In the genomic region with DNA sequence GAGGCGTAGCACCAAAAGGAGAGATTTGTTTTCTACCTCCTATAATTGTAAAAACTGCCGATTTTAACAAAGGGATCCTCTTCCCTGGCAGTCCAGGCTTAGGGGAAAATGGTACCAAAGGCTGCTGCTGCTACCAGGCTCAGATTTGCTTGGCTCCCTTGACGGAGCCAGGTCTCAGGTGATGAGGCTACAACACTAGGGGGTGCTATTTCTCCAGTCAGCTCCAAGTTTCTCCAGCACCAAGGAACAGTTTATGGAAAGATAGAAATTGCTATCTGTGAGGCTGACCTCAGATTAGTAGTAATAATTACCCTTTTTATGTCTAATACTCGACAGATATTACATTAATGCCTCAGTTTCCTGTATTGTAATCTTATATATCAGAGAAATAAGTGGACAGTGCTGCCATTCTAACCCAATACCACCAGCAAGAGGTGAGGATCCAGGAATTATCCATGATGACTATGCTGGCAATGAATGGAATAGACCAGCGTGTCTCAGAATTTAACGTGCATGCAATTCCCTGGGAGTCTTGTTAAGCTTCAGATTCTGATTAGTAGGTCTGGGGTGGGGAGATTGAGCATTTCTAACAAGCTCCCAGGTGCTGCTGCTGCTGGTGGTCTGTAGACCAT, we compare ENCODE assay signal across 8 cellular contexts.
A peak's percentile ranks its signal among the peaks of the same experiment; 100 is the strongest.
DNase-seq lines count a peak whose midpoint lies in the region; ATAC-seq and TF ChIP-seq lines count a peak whose summit lies in the region.

No MANE protein-coding gene starts in this region.

- CTCF ChIA-PET in naive thymus-derived CD4-positive, alpha-beta T cell (lab: Charles Lee): no interaction called here

- intact Hi-C loops in esophagus squamous epithelium (cut with DNase I): no loop called here
- intact Hi-C loops in naive thymus-derived CD4-positive, alpha-beta T cell (cut with micrococcal nuclease): loop anchor here in 1 of 2 donors (1.0 to 10.0 kb wide), 3 partner anchors 363 to 1216 kb away; no protein-coding TSS in a partner anchor
- intact Hi-C loops in activated T-helper 1 cell treated with anti-CD3 and anti-CD28 coated beads, Interleukin-12 subunit alpha, Interleukin-12 subunit beta, Interleukin-2, Interleukin-4 antibody, amounts not matched to agents 30 ng/mL and 10 ng/mL and 1 ng/mL, durations not matched to agents 14 hours and 24 hours and 36 hours (cut with micrococcal nuclease): loop anchor here (1.0 to 5.0 kb wide), 3 partner anchors 111 to 467 kb away; a partner anchor contains a TSS

- H3K27me3 Mint-ChIP-seq in naive thymus-derived CD4-positive, alpha-beta T cell: peaks cover 0 to 4% (median 0%) of the 10 kb centered on the region in 5 donors
- H3K27me3 Mint-ChIP-seq in activated T-helper 1 cell treated with anti-CD3 and anti-CD28 coated beads, Interleukin-12 subunit alpha, Interleukin-12 subunit beta, Interleukin-2, Interleukin-4 antibody, amounts not matched to agents 30 ng/mL and 10 ng/mL and 1 ng/mL, durations not matched to agents 14 hours and 24 hours and 36 hours (ENCODE audit: insufficient read depth): no peaks in the 10 kb centered on the region

- H3K36me3 ChIP-seq in MM.1S (replicated peaks; ENCODE audit: insufficient read depth, low read length): no peaks in the 10 kb centered on the region
- no peaks in the 10 kb centered on the region for H3K36me3 ChIP-seq in esophagus squamous epithelium
- no peaks in the 10 kb centered on the region for H3K36me3 ChIP-seq in naive thymus-derived CD4-positive, alpha-beta T cell (ENCODE audit: control insufficient read depth in 2 of 3, insufficient read depth in 3 of 3, low read length in 3 of 3)

- no peak overlapping the region for H3K27ac ChIP-seq in MM.1S (ENCODE audit: low read length)
- H3K27ac ChIP-seq in esophagus squamous epithelium: no peak overlapping the region
- H3K27ac ChIP-seq in naive thymus-derived CD4-positive, alpha-beta T cell (ENCODE audit: low read depth, low read length): no peak overlapping the region

- H3K79me2 ChIP-seq in MM.1S (ENCODE audit: low read length): no peaks in the 10 kb centered on the region

- no peak for TF ChIP-seq POLR2A in esophagus squamous epithelium (IDR thresholded peaks at IDR 0.05)

- H2AFZ ChIP-seq in MM.1S (ENCODE audit: low read length): no peak overlapping the region

- TF ChIP-seq CTCF in GM12873 (IDR thresholded peaks at IDR 0.05; ENCODE audit: insufficient read depth, low read depth, low read length, missing control alignments) (peak; percentile 81), MM.1S (IDR thresholded peaks at IDR 0.05; ENCODE audit: low read length) (peak; percentile 69), esophagus squamous epithelium (IDR thresholded peaks at IDR 0.05) (peak; percentile 37 to 72 (median 46))

- H3K9me3 ChIP-seq in MM.1S (replicated peaks; ENCODE audit: insufficient read depth, low read length): no peaks in the 10 kb centered on the region
- no peaks in the 10 kb centered on the region for H3K9me3 ChIP-seq in esophagus squamous epithelium
- H3K9me3 ChIP-seq in naive thymus-derived CD4-positive, alpha-beta T cell (ENCODE audit: control insufficient read depth in 2 of 3, low read length in 3 of 3): no peaks in the 10 kb centered on the region

- no peak overlapping the region for H3K4me3 ChIP-seq in MM.1S (ENCODE audit: low read length)
- no peak overlapping the region for H3K4me3 ChIP-seq in esophagus squamous epithelium
- no peak overlapping the region for H3K4me3 ChIP-seq in naive thymus-derived CD4-positive, alpha-beta T cell (ENCODE audit: low read length)

- no peaks in the 10 kb centered on the region for H3K9me2 ChIP-seq in MM.1S (replicated peaks; ENCODE audit: insufficient read depth, low read length)

- no peaks in the 10 kb centered on the region for H3K36me3 Mint-ChIP-seq in naive thymus-derived CD4-positive, alpha-beta T cell
- no peaks in the 10 kb centered on the region for H3K36me3 Mint-ChIP-seq in activated T-helper 1 cell treated with anti-CD3 and anti-CD28 coated beads, Interleukin-12 subunit alpha, Interleukin-12 subunit beta, Interleukin-2, Interleukin-4 antibody, amounts not matched to agents 30 ng/mL and 10 ng/mL and 1 ng/mL, durations not matched to agents 14 hours and 24 hours and 36 hours (ENCODE audit: low read depth)

- DNase-seq in AG08396 (ENCODE audit: low spot score) (peak; percentile 76), MM.1S (peak; percentile 41), SKM-1 (lab: John Stamatoyannopoulos, UW; ENCODE audit: unreplicated experiment) (peak; percentile 43), esophagus squamous epithelium (lab: John Stamatoyannopoulos, UW) (no peak)
- DNase-seq in naive thymus-derived CD4-positive, alpha-beta T cell: peak in 5 of 9 donors; percentile 6 to 33 (median 22)
- no peak for DNase-seq in activated T-helper 1 cell treated with anti-CD3 and anti-CD28 coated beads, Interleukin-12 subunit alpha, Interleukin-12 subunit beta, Interleukin-2, Interleukin-4 antibody, amounts not matched to agents 30 ng/mL and 10 ng/mL and 1 ng/mL, durations not matched to agents 14 hours and 24 hours and 36 hours (ENCODE audit: low spot score)

- no peaks in the 10 kb centered on the region for H3K9me3 Mint-ChIP-seq in naive thymus-derived CD4-positive, alpha-beta T cell
- no peaks in the 10 kb centered on the region for H3K9me3 Mint-ChIP-seq in activated T-helper 1 cell treated with anti-CD3 and anti-CD28 coated beads, Interleukin-12 subunit alpha, Interleukin-12 subunit beta, Interleukin-2, Interleukin-4 antibody, amounts not matched to agents 30 ng/mL and 10 ng/mL and 1 ng/mL, durations not matched to agents 14 hours and 24 hours and 36 hours

- H3K4me3 Mint-ChIP-seq in naive thymus-derived CD4-positive, alpha-beta T cell: no peak overlapping the region
- no peak overlapping the region for H3K4me3 Mint-ChIP-seq in activated T-helper 1 cell treated with anti-CD3 and anti-CD28 coated beads, Interleukin-12 subunit alpha, Interleukin-12 subunit beta, Interleukin-2, Interleukin-4 antibody, amounts not matched to agents 30 ng/mL and 10 ng/mL and 1 ng/mL, durations not matched to agents 14 hours and 24 hours and 36 hours

- ATAC-seq in naive thymus-derived CD4-positive, alpha-beta T cell: peak; percentile 38
- ATAC-seq in GM21619 (IDR thresholded peaks at IDR 0.05; ENCODE audit: unreplicated experiment): no peak

- no peak overlapping the region for H3K4me2 ChIP-seq in MM.1S (ENCODE audit: low read depth, low read length)

- peaks cover 0 to 1% (median 0%) of the 10 kb centered on the region in 7 donors for H3K4me1 Mint-ChIP-seq in naive thymus-derived CD4-positive, alpha-beta T cell
- no peaks in the 10 kb centered on the region for H3K4me1 Mint-ChIP-seq in activated T-helper 1 cell treated with anti-CD3 and anti-CD28 coated beads, Interleukin-12 subunit alpha, Interleukin-12 subunit beta, Interleukin-2, Interleukin-4 antibody, amounts not matched to agents 30 ng/mL and 10 ng/mL and 1 ng/mL, durations not matched to agents 14 hours and 24 hours and 36 hours (ENCODE audit: low read depth)

- no peaks in the 10 kb centered on the region for H4K20me1 ChIP-seq in MM.1S (ENCODE audit: insufficient read depth, low read length)

- 41 to 52% methylated on average over 5 to 6 of the region's 6 CpGs for WGBS in esophagus squamous epithelium, 2 donors

- H3K9ac ChIP-seq in MM.1S (ENCODE audit: low read length): no peak overlapping the region

- no peaks in the 10 kb centered on the region for H3K27me3 ChIP-seq in MM.1S (replicated peaks; ENCODE audit: insufficient read depth, low read length)
- no peaks in the 10 kb centered on the region for H3K27me3 ChIP-seq in esophagus squamous epithelium
- H3K27me3 ChIP-seq in naive thymus-derived CD4-positive, alpha-beta T cell (ENCODE audit: control insufficient read depth in 2 of 2, insufficient read depth in 2 of 2, low read length in 2 of 2): no peaks in the 10 kb centered on the region

- POLR2A ChIA-PET in naive thymus-derived CD4-positive, alpha-beta T cell (lab: Charles Lee): no interaction called here

- no peaks in the 10 kb centered on the region for H3F3A ChIP-seq in MM.1S (ENCODE audit: insufficient read depth, low read length)

- no peak overlapping the region for H3K27ac Mint-ChIP-seq in naive thymus-derived CD4-positive, alpha-beta T cell
- no peak overlapping the region for H3K27ac Mint-ChIP-seq in activated T-helper 1 cell treated with anti-CD3 and anti-CD28 coated beads, Interleukin-12 subunit alpha, Interleukin-12 subunit beta, Interleukin-2, Interleukin-4 antibody, amounts not matched to agents 30 ng/mL and 10 ng/mL and 1 ng/mL, durations not matched to agents 14 hours and 24 hours and 36 hours

- H3K4me1 ChIP-seq in MM.1S (ENCODE audit: low read length) (no peaks in the 10 kb centered on the region), esophagus squamous epithelium (no peaks in the 10 kb centered on the region)
- no peaks in the 10 kb centered on the region for H3K4me1 ChIP-seq in naive thymus-derived CD4-positive, alpha-beta T cell (ENCODE audit: control insufficient read depth in 2 of 2, insufficient read depth in 2 of 2, low read length in 2 of 2)

Comparison
In these comparisons a context has a peak if more than half of its experiments do, and no peak if none do; other contexts are left out.
1. DNase-seq: peak in AG08396 (single experiment), MM.1S (single experiment), SKM-1 (single experiment) and naive thymus-derived CD4-positive, alpha-beta T cell (5 of 9); none in esophagus squamous epithelium (single experiment) and activated T-helper 1 cell treated with anti-CD3 and anti-CD28 coated beads, Interleukin-12 subunit alpha, Interleukin-12 subunit beta, Interleukin-2, Interleukin-4 antibody, amounts not matched to agents 30 ng/mL and 10 ng/mL and 1 ng/mL, durations not matched to agents 14 hours and 24 hours and 36 hours (single experiment).
2. Peak in every context shown above with its lines, with median percentiles within 50 percentile points of each other: CTCF ChIP-seq.